31 cellular contexts compared by ENCODE assay signal in genomic region chr14:72782182-72782508, GRCh38.
DNase-seq lines count a peak whose midpoint lies in the region; ATAC-seq and TF ChIP-seq lines count a peak whose summit lies in the region.
"Had no signal": no experiment of that assay in that cellular context is flagged by ENCODE, and none has a peak within 500 bp of the region (broad histone marks: within the 10 kb centered on the region; RNA-seq: fewer than 3 reads in every experiment).

No MANE protein-coding gene starts in this region.

- peaks cover 6% of the 10 kb centered on the region for H3K9me3 Mint-ChIP-seq in mesothelial cell of epicardium
- H3K9me3 Mint-ChIP-seq: activated naive CD4-positive, alpha-beta T cell treated with anti-CD3 and anti-CD28 coated beads, Interleukin-2, amount 50 U/mL, for 24 hours; dendritic cell treated with granulocyte-macrophage colony-stimulating factor and Interleukin-4, amounts not matched to agents 40 ng/mL and 50 ng/mL, for 4 days; stimulated activated effector memory CD8-positive, alpha-beta T cell treated with anti-CD3 and anti-CD28 coated beads, Interleukin-12 subunit alpha, Interleukin-12 subunit beta, amount 100 ng/mL, for 72 hours had no signal

- H3K27me3 Mint-ChIP-seq in mesothelial cell of epicardium (ENCODE audit: low read depth): no peaks in the 10 kb centered on the region
- H3K27me3 Mint-ChIP-seq: activated CD4-positive, alpha-beta memory T cell treated with anti-CD3 and anti-CD28 coated beads, Interleukin-2, amount 10 ng/mL, durations not matched to agents 7 days and 5 days; activated naive CD4-positive, alpha-beta T cell treated with anti-CD3 and anti-CD28 coated beads, Interleukin-2, amount 50 U/mL, for 24 hours; activated T-helper 17 cell treated with anti-CD3 and anti-CD28 coated beads, Interleukin-2, amount 50 U/mL, for 72 hours had no signal

- TF ChIP-seq CTCF in SK-N-SH (IDR thresholded peaks at IDR 0.05): no peak
- no peak for TF ChIP-seq CTCF in mesothelial cell of epicardium (IDR thresholded peaks at IDR 0.05; ENCODE audit: unreplicated experiment)
- TF ChIP-seq CTCF in smooth muscle cell (IDR thresholded peaks at IDR 0.05; ENCODE audit: borderline replicate concordance, insufficient read depth, poor library complexity, severe bottlenecking): no peak

- intact Hi-C loops in left colon (cut with DNase I, micrococcal nuclease): no loop called here

- H4K20me1 ChIP-seq in SK-N-SH (ENCODE audit: insufficient read depth) (no peaks in the 10 kb centered on the region), smooth muscle cell (ENCODE audit: low read depth) (no peaks in the 10 kb centered on the region)

- peak overlapping the region in 1 of 2 experiments; percentile 35; a peak in 2 of 4 replicates for H3K27ac ChIP-seq in SK-N-SH (ENCODE audit: low read depth in 2 of 2, low read length in 1 of 2)
- H3K27ac ChIP-seq in smooth muscle cell (ENCODE audit: low read depth): peak overlapping the region; percentile 1
- H3K27ac ChIP-seq: 22Rv1, esophagus squamous epithelium, pancreas had no signal

- CTCF ChIA-PET in SK-N-SH (lab: Yijun Ruan, JAX): interaction anchor here (1.5 kb wide), 1 partner anchor 26 kb away, joined by 4 read pairs; no protein-coding TSS in a partner anchor

- H3K4me2 ChIP-seq in SK-N-SH (0 out of 2 replicates have a peak overlapping the region, but pooled peaks have one; percentile 17), smooth muscle cell (peak overlapping the region; percentile 54)

- no peak overlapping the region for H3K4me3 Mint-ChIP-seq in mesothelial cell of epicardium
- H3K4me3 Mint-ChIP-seq: activated CD4-positive, alpha-beta memory T cell treated with anti-CD3 and anti-CD28 coated beads, Interleukin-2, amount 10 ng/mL, durations not matched to agents 7 days and 5 days; activated naive CD4-positive, alpha-beta T cell treated with anti-CD3 and anti-CD28 coated beads, Interleukin-2, amount 50 U/mL, for 24 hours; activated T-helper 17 cell treated with anti-CD3 and anti-CD28 coated beads, Interleukin-2, amount 50 U/mL, for 72 hours; CD4-positive, CD25-positive, alpha-beta regulatory T cell; dendritic cell treated with granulocyte-macrophage colony-stimulating factor and Interleukin-4, amounts not matched to agents 40 ng/mL and 50 ng/mL, for 4 days; endodermal cell; immature natural killer cell; natural killer cell; stimulated activated effector memory CD8-positive, alpha-beta T cell treated with anti-CD3 and anti-CD28 coated beads, Interleukin-12 subunit alpha, Interleukin-12 subunit beta, amount 100 ng/mL, for 72 hours; T-helper 1 cell treated with Interleukin-12 subunit alpha and Interleukin-12 subunit beta and Interleukin-4 antibody, amounts not matched to agents 30 μg/mL and 1 μg/mL, for 36 hours had no signal

- in situ Hi-C loops in SK-MEL-5 (cut with HindIII; ENCODE audit: low pct_unique_long_range_greater_than_20kb, low sequenced_read_pairs): no loop called here

- H3K79me2 ChIP-seq in SK-N-SH (ENCODE audit: insufficient read depth) (no peaks in the 10 kb centered on the region), smooth muscle cell (ENCODE audit: low read depth) (no peaks in the 10 kb centered on the region)

- H3K27me3 ChIP-seq in SK-N-SH (ENCODE audit: insufficient read depth) (no peaks in the 10 kb centered on the region), smooth muscle cell (ENCODE audit: low read depth) (no peaks in the 10 kb centered on the region)
- H3K27me3 ChIP-seq: esophagus squamous epithelium, pancreas had no signal

- peaks cover 26% of the 10 kb centered on the region for H3K4me1 Mint-ChIP-seq in mesothelial cell of epicardium
- H3K4me1 Mint-ChIP-seq: activated T-helper 17 cell treated with anti-CD3 and anti-CD28 coated beads, Interleukin-2, amount 50 U/mL, for 72 hours had no signal

- no peak; the same call in 2 of the 3 replicates for ATAC-seq in SK-N-SH treated with all-trans-retinoic acid at 6 μM for 48 hours
- ATAC-seq in left colon: no peak
- ATAC-seq: activated CD4-positive, CD25-positive, alpha-beta regulatory T cell treated with anti-CD3 and anti-CD28 coated beads, Interleukin-2, amount 50 U/mL, for 24 hours; activated T-helper 17 cell treated with anti-CD3 and anti-CD28 coated beads, Interleukin-2, amount 50 U/mL, for 72 hours; natural killer cell; right cardiac atrium; stimulated activated effector memory CD8-positive, alpha-beta T cell treated with anti-CD3 and anti-CD28 coated beads, Interleukin-12 subunit alpha, Interleukin-12 subunit beta, amount 100 ng/mL, for 72 hours had no signal

- H3F3A ChIP-seq in SK-N-SH (replicated peaks; ENCODE audit: insufficient read depth) (peaks cover 4% of the 10 kb centered on the region), smooth muscle cell (ENCODE audit: low read depth) (no peaks in the 10 kb centered on the region)

- WGBS in SK-N-SH (ENCODE audit: low lambda C conversion rate): 68% methylated on average over 3 of the region's 3 CpGs
- 95% methylated on average over 3 of the region's 3 CpGs for WGBS in smooth muscle cell (ENCODE audit: low lambda C conversion rate)

- H3K36me3 ChIP-seq in SK-N-SH (replicated peaks in 1 of 2; ENCODE audit: control insufficient read depth in 1 of 2, insufficient read depth in 2 of 2, low read length in 1 of 2) (no peaks in the 10 kb centered on the region), smooth muscle cell (ENCODE audit: low read depth) (no peaks in the 10 kb centered on the region)
- H3K36me3 ChIP-seq: esophagus squamous epithelium, pancreas had no signal

- no peak for TF ChIP-seq RAD21 in SK-N-SH (IDR thresholded peaks at IDR 0.05; ENCODE audit: low read length)

- no peaks in the 10 kb centered on the region for H3K36me3 Mint-ChIP-seq in mesothelial cell of epicardium
- H3K36me3 Mint-ChIP-seq: activated naive CD4-positive, alpha-beta T cell treated with anti-CD3 and anti-CD28 coated beads, Interleukin-2, amount 50 U/mL, for 24 hours; CD4-positive, CD25-positive, alpha-beta regulatory T cell; natural killer cell; stimulated activated effector memory CD8-positive, alpha-beta T cell treated with anti-CD3 and anti-CD28 coated beads, Interleukin-12 subunit alpha, Interleukin-12 subunit beta, amount 100 ng/mL, for 72 hours had no signal

- no peaks in the 10 kb centered on the region for H3K9me3 ChIP-seq in SK-N-SH
- no peaks in the 10 kb centered on the region for H3K9me3 ChIP-seq in smooth muscle cell (replicated peaks; ENCODE audit: low read depth)
- H3K9me3 ChIP-seq: esophagus squamous epithelium, pancreas had no signal

- no peak overlapping the region for H3K4me3 ChIP-seq in SK-N-SH (ENCODE audit: low read depth in 2 of 2, low read length in 1 of 2)
- H3K4me3 ChIP-seq in smooth muscle cell: no peak overlapping the region
- H3K4me3 ChIP-seq: esophagus squamous epithelium, pancreas had no signal

- TF ChIP-seq EP300 in SK-N-SH (IDR thresholded peaks at IDR 0.05; ENCODE audit: borderline replicate concordance in 1 of 2, low read depth in 1 of 2, low read length in 1 of 2): no peak

- H2AFZ ChIP-seq in SK-N-SH (ENCODE audit: low read depth) (no peak overlapping the region), smooth muscle cell (ENCODE audit: low read depth) (no peak overlapping the region)

- H3K4me1 ChIP-seq in SK-N-SH (ENCODE audit: control insufficient read depth in 1 of 2, insufficient read depth in 2 of 2, low read depth in 1 of 2, low read length in 1 of 2) (peaks cover 0 to 7% of the 10 kb centered on the region in 2 experiments; a peak in 2 of 4 replicates), smooth muscle cell (ENCODE audit: low read depth) (no peaks in the 10 kb centered on the region)
- H3K4me1 ChIP-seq: esophagus squamous epithelium, pancreas had no signal

- POLR2A ChIA-PET in SK-N-SH (lab: Yijun Ruan, JAX): no interaction called here

- H3K9ac ChIP-seq in SK-N-SH (no peak overlapping the region), smooth muscle cell (ENCODE audit: low read depth) (no peak overlapping the region)

- H3K27ac Mint-ChIP-seq in mesothelial cell of epicardium: peak overlapping the region; percentile 92
- H3K27ac Mint-ChIP-seq: activated CD4-positive, alpha-beta memory T cell treated with anti-CD3 and anti-CD28 coated beads, Interleukin-2, amount 10 ng/mL, durations not matched to agents 7 days and 5 days; activated naive CD4-positive, alpha-beta T cell treated with anti-CD3 and anti-CD28 coated beads, Interleukin-2, amount 50 U/mL, for 24 hours; activated T-helper 17 cell treated with anti-CD3 and anti-CD28 coated beads, Interleukin-2, amount 50 U/mL, for 72 hours; CD4-positive, CD25-positive, alpha-beta regulatory T cell; dendritic cell treated with granulocyte-macrophage colony-stimulating factor and Interleukin-4, amounts not matched to agents 40 ng/mL and 50 ng/mL, for 4 days; endodermal cell; immature natural killer cell; natural killer cell; stimulated activated effector memory CD8-positive, alpha-beta T cell treated with anti-CD3 and anti-CD28 coated beads, Interleukin-12 subunit alpha, Interleukin-12 subunit beta, amount 100 ng/mL, for 72 hours; T-helper 1 cell treated with Interleukin-12 subunit alpha and Interleukin-12 subunit beta and Interleukin-4 antibody, amounts not matched to agents 30 μg/mL and 1 μg/mL, for 36 hours had no signal

- DNase-seq in SK-N-SH (no peak), SK-MEL-5 (ENCODE audit: low read depth, low spot score) (peak; percentile 3), mesothelial cell of epicardium (ENCODE audit: low spot score in 2 of 2, unreplicated experiment in 2 of 2) (no peak), smooth muscle cell (lab: John Stamatoyannopoulos, UW; ENCODE audit: unreplicated experiment) (no peak), activated gamma-delta T cell (lab: John Stamatoyannopoulos, UW) (no peak), left colon (no peak), RPMI8226 (no peak)
- DNase-seq: activated CD4-positive, alpha-beta memory T cell treated with anti-CD3 and anti-CD28 coated beads, Interleukin-2, amount 10 ng/mL, durations not matched to agents 7 days and 5 days; activated CD8-positive, alpha-beta memory T cell treated with anti-CD3 and anti-CD28 coated beads, Interleukin-2, amount 50 U/mL, for 48 hours; CD4-positive, CD25-positive, alpha-beta regulatory T cell; esophagus squamous epithelium; hypothalamus; immature natural killer cell; natural killer cell; NCI-H1105; NCI-H187 treated with DMSO at 0.1 percent for 48 hours; NCI-H2171 treated with DMSO at 0.1 percent for 48 hours; NCI-H524; pancreas; right cardiac atrium; stimulated activated CD4-positive, alpha-beta T cell treated with anti-CD3 and anti-CD28 coated beads, Interleukin-4, amount 100 ng/mL, for 24 hours; substantia nigra had no signal

- no peaks in the 10 kb centered on the region for H3K9me2 ChIP-seq in SK-N-SH

TF ChIP-seq in SK-N-SH, 30 proteins besides CTCF, POLR2A, EP300 and RAD21 (continues in another document):
- TF ChIP-seq GABPA (IDR thresholded peaks at IDR 0.05; ENCODE audit: low read depth) (no peak), SIN3A (IDR thresholded peaks at IDR 0.05; ENCODE audit: borderline replicate concordance, low read depth, low read length) (no peak), RFX5 (IDR thresholded peaks at IDR 0.05; ENCODE audit: low read length) (no peak)

TF ChIP-seq in SK-N-SH treated with all-trans-retinoic acid at 6 μM for 48 hours, 23 proteins besides CTCF, POLR2A, EP300 and RAD21 (continues in another document):
- no peak for TF ChIP-seq RARB (CRISPR knock-in tag; IDR thresholded peaks at IDR 0.05)
